In genomic region chr19:18117692-18118378, GRCh38 we compare ENCODE assay signal across 8 cellular contexts. TPM values are rescaled to one million over a fixed set of nuclear protein-coding genes. Genes with fewer than 3 reads are reported as not detected.
DNase-seq lines count a peak whose midpoint lies in the region; ATAC-seq, FAIRE-seq and TF ChIP-seq lines count a peak whose summit lies in the region.

No MANE protein-coding gene starts in this region.

- no peak for TF ChIP-seq CTCF in A549 (IDR thresholded peaks at IDR 0.05)

- H3K4me3 ChIP-seq in A549, result peak overlapping the region; percentile 71

- 0 out of 3 replicates have a peak, but pooled peaks cover 8% of the 10 kb centered on the region for H3K4me1 ChIP-seq in A549

- peak; percentile 73 to 83 for ATAC-seq in A549
- peak; percentile 79 for ATAC-seq in GM18867 (IDR thresholded peaks at IDR 0.05; ENCODE audit: unreplicated experiment)
- ATAC-seq in HG03139 (IDR thresholded peaks at IDR 0.05; ENCODE audit: unreplicated experiment), result peak; percentile 68

- no peak for TF ChIP-seq RAD21 in A549 (conservative IDR thresholded peaks at IDR 0.05 in 1 of 2, IDR thresholded peaks at IDR 0.05 in 1 of 2)

- CTCF ChIA-PET in A549 (lab: Yijun Ruan, JAX), result interaction anchor here (1.1 to 2.1 kb wide), 4 partner anchors 35 to 101 kb away, joined by 3 to 4 read pairs (median 4); partner anchors contain the start of gene PIK3R2

- peak overlapping the region; percentile 96 for H3K4me2 ChIP-seq in A549

- FAIRE-seq in A549 (lab: Jason Lieb, UNC), result no peak

- no peaks in the 10 kb centered on the region for H3K9me3 ChIP-seq in A549

- no peak for TF ChIP-seq POLR2A in A549 (IDR thresholded peaks at IDR 0.05; ENCODE audit: low read length)

- DNase-seq in A549 (ENCODE audit: low read depth in 1 of 2, low spot score in 1 of 2) (peak; percentile 55 to 70), NCI-H446 (lab: John Stamatoyannopoulos, UW) (peak; percentile 69 to 96), cerebellum (ENCODE audit: low spot score) (peak; percentile 97), kidney tubule cell (ENCODE audit: low spot score) (peak; percentile 88)
- peak; percentile 94 for DNase-seq in activated CD4-positive, alpha-beta T cell treated with anti-CD3 and anti-CD28 coated beads for 1 hour
- peak; percentile 96 for DNase-seq in stimulated activated CD4-positive, alpha-beta T cell treated with anti-CD3 and anti-CD28 coated beads, Interleukin-15, amount 100 ng/mL, for 24 hours

- H3K27ac ChIP-seq in A549, result peak overlapping the region; percentile 76 to 84

- WGBS in A549 (ENCODE audit: missing lambda C conversion rate), result 7% methylated on average over 6 of the region's 86 CpGs

- POLR2A ChIA-PET in A549 (lab: Yijun Ruan, JAX), result no interaction called here

- TF ChIP-seq EP300 in A549 (IDR thresholded peaks at IDR 0.05), result no peak

TF ChIP-seq in A549, 52 proteins besides CTCF, POLR2A, EP300 and RAD21:
- TF ChIP-seq CEBPB (IDR thresholded peaks at IDR 0.05) (no peak), RFX5 (IDR thresholded peaks at IDR 0.05) (no peak), TFCP2L1 (CRISPR knock-in tag; IDR thresholded peaks at IDR 0.05) (no peak), MYC (IDR thresholded peaks at IDR 0.05; ENCODE audit: borderline replicate concordance, low read length) (no peak), EHF (CRISPR knock-in tag; IDR thresholded peaks at IDR 0.05) (no peak), MAX (IDR thresholded peaks at IDR 0.05) (peak; percentile 3; the same call in 1 of the 2 replicates), E2F6 (IDR thresholded peaks at IDR 0.05; ENCODE audit: borderline replicate concordance, low read depth) (peak; percentile 61; the same call in 1 of the 2 replicates), USF2 (IDR thresholded peaks at IDR 0.05) (no peak), MAZ (IDR thresholded peaks at IDR 0.05; ENCODE audit: borderline replicate concordance, low read depth, low read length) (no peak)
- TF ChIP-seq, protein P1, sequence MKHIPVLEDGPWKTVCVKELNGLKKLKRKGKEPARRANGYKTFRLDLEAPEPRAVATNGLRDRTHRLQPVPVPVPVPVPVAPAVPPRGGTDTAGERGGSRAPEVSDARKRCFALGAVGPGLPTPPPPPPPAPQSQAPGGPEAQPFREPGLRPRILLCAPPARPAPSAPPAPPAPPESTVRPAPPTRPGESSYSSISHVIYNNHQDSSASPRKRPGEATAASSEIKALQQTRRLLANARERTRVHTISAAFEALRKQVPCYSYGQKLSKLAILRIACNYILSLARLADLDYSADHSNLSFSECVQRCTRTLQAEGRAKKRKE (CRISPR knock-in tag; IDR thresholded peaks at IDR 0.05; ENCODE audit: low read depth), result no peak

RNA-seq across cellular contexts. Expression of gene MAST3, which starts 20.3 kb away (rescaled TPM):
- polyA plus RNA-seq in A549 (2011; rRNA removed), result 1.3 and 1.9 TPM in 2 replicates
- 1.7 and 2.2 TPM in 2 replicates for polyA plus RNA-seq in A549 (2012; cell fraction: cytosol; rRNA removed)
- polyA plus RNA-seq in A549 (2012; cell fraction: nucleus; rRNA removed), result 6.2 TPM in 2 replicates
- polyA plus RNA-seq in A549 (2017; fragmentation: RNase III; extraction: RNeasy Plus Mini Kit Qiagen cat#74134 plus additional on column Dnase treatment), result 2.0 to 2.5 TPM (median 2.0 TPM) in 3 replicates
- polyA minus RNA-seq in A549 (2011; rRNA and poly(A)+ RNA removed), result 3.4 and 3.5 TPM in 2 replicates
- total RNA-seq in cerebellum, result 3.5 TPM

RNA-seq across cellular contexts. Expression of gene IL12RB1, which starts 31.1 kb away (rescaled TPM):
- not detected in 2 replicates for polyA plus RNA-seq in A549 (2011; rRNA removed)
- polyA plus RNA-seq in A549 (2012; cell fraction: cytosol; rRNA removed), result not detected in 2 replicates
- polyA plus RNA-seq in A549 (2012; cell fraction: nucleus; rRNA removed), result not detected in 2 replicates
- not detected in 3 replicates for polyA plus RNA-seq in A549 (2017; fragmentation: RNase III; extraction: RNeasy Plus Mini Kit Qiagen cat#74134 plus additional on column Dnase treatment)
- polyA minus RNA-seq in A549 (2011; rRNA and poly(A)+ RNA removed), result not detected in 2 replicates
- total RNA-seq in cerebellum, result 0.18 TPM

RNA-seq across cellular contexts. Expression of gene PIK3R2, which starts 35.1 kb away (rescaled TPM):
- polyA plus RNA-seq in A549 (2011; rRNA removed) (5.3 and 6.7 TPM in 2 replicates), A549 (2017; fragmentation: RNase III; extraction: RNeasy Plus Mini Kit Qiagen cat#74134 plus additional on column Dnase treatment) (8.3 to 12.4 TPM (median 9.3 TPM) in 3 replicates)
- polyA plus RNA-seq in A549 (2012; cell fraction: cytosol; rRNA removed), result 8.3 and 12.6 TPM in 2 replicates
- polyA plus RNA-seq in A549 (2012; cell fraction: nucleus; rRNA removed), result 13.9 and 20.4 TPM in 2 replicates
- 4.8 and 7.7 TPM in 2 replicates for polyA minus RNA-seq in A549 (2011; rRNA and poly(A)+ RNA removed)
- total RNA-seq in cerebellum, result 21.2 TPM

RNA-seq across cellular contexts. Expression of gene IFI30, which starts 55.8 kb away (rescaled TPM):
- polyA plus RNA-seq in A549 (2011; rRNA removed) (11.2 and 12.3 TPM in 2 replicates), A549 (2017; fragmentation: RNase III; extraction: RNeasy Plus Mini Kit Qiagen cat#74134 plus additional on column Dnase treatment) (13.5 to 19.8 TPM (median 16.8 TPM) in 3 replicates)
- 18.6 and 19.4 TPM in 2 replicates for polyA plus RNA-seq in A549 (2012; cell fraction: cytosol; rRNA removed)
- polyA plus RNA-seq in A549 (2012; cell fraction: nucleus; rRNA removed), result 25.4 and 27.4 TPM in 2 replicates
- 11.9 and 12.8 TPM in 2 replicates for polyA minus RNA-seq in A549 (2011; rRNA and poly(A)+ RNA removed)
- 0.54 TPM for total RNA-seq in cerebellum

Comparison
In these comparisons a context has a peak if more than half of its experiments do, and no peak if none do; other contexts are left out.
1. Peak in every context shown above with its lines: DNase-seq, ATAC-seq, H3K4me3 ChIP-seq and H3K27ac ChIP-seq.